11 cellular contexts compared by ENCODE assay signal in genomic region chr22:46764140-46764680, GRCh38. TPM values are rescaled to one million over a fixed set of nuclear protein-coding genes. Genes with fewer than 3 reads are reported as not detected.
DNase-seq lines count a peak whose midpoint lies in the region; ATAC-seq and TF ChIP-seq lines count a peak whose summit lies in the region.
"Had no signal": no experiment of that assay in that cellular context is flagged by ENCODE, and none has a peak within 500 bp of the region (broad histone marks: within the 10 kb centered on the region; RNA-seq: fewer than 3 reads in every experiment).

No MANE protein-coding gene starts in this region.

- H3K9me2 ChIP-seq in PC-9 (ENCODE audit: insufficient read depth), result no peaks in the 10 kb centered on the region

- H3K4me3 ChIP-seq in PC-9 (peak overlapping the region; percentile 94; the same call in 1 of the 2 replicates), endodermal cell (ENCODE audit: low read length) (peak overlapping the region; percentile 92)

- H3K9me3 ChIP-seq in PC-9 (ENCODE audit: insufficient read depth, low read depth), result no peaks in the 10 kb centered on the region
- no peaks in the 10 kb centered on the region for H3K9me3 ChIP-seq in endodermal cell (ENCODE audit: control insufficient read depth, low read length)
- H3K9me3 ChIP-seq: SJSA1 had no signal

- CTCF ChIA-PET in activated CD4-positive, alpha-beta T cell treated with anti-CD3 and anti-CD28 coated beads for 36 hours (lab: Charles Lee), result interaction anchor here (2.1 to 8.1 kb wide), 2 partner anchors 10 to 39 kb away, joined by 10 to 95 read pairs; no protein-coding TSS in a partner anchor
- CTCF ChIA-PET in PC-9 (lab: Charles Lee), result interaction anchor here (0.7 kb wide), 1 partner anchor 14 kb away, joined by 6 read pairs; no protein-coding TSS in a partner anchor

- no peak overlapping the region for H2AFZ ChIP-seq in PC-9

- peaks cover 36% of the 10 kb centered on the region for H4K20me1 ChIP-seq in PC-9 (ENCODE audit: insufficient read depth)

- BruUV-seq in PC-9 (replicated peaks; lab: Mats Ljungman, UMichigan), result no TSS peak

- peaks cover 82% of the 10 kb centered on the region for H3K79me2 ChIP-seq in PC-9 (ENCODE audit: low read depth)

- H3K4me2 ChIP-seq in PC-9, result peak overlapping the region; percentile 99

- H3K27me3 Mint-ChIP-seq in activated CD4-positive, alpha-beta T cell treated with anti-CD3 and anti-CD28 coated beads for 36 hours, result no peaks in the 10 kb centered on the region
- no peaks in the 10 kb centered on the region for H3K27me3 Mint-ChIP-seq in endodermal cell (ENCODE audit: insufficient read depth)

- H3K27ac ChIP-seq in PC-9 (no peak overlapping the region), endodermal cell (ENCODE audit: low read depth, low read length) (no peak overlapping the region)
- H3K27ac ChIP-seq: SJSA1 had no signal

- whole genome bisulfite sequencing in endodermal cell (ENCODE audit: insufficient coverage in 1 of 2, insufficient read length in 1 of 2), 2 experiments, result 86 to 92% methylated on average over 6 of the region's 6 CpGs

- H3K4me1 ChIP-seq in PC-9 (replicated peaks; ENCODE audit: insufficient read depth) (peaks cover 21% of the 10 kb centered on the region), endodermal cell (ENCODE audit: control insufficient read depth, insufficient read depth, low read length) (peaks cover 11% of the 10 kb centered on the region)

- peak overlapping the region; percentile 94 for H3K4me3 Mint-ChIP-seq in activated CD4-positive, alpha-beta T cell treated with anti-CD3 and anti-CD28 coated beads for 36 hours
- peak overlapping the region; percentile 99 for H3K4me3 Mint-ChIP-seq in endodermal cell
- peak overlapping the region; percentile 100 for H3K4me3 Mint-ChIP-seq in stimulated activated effector memory CD8-positive, alpha-beta T cell treated with anti-CD3 and anti-CD28 coated beads, Interleukin-12 subunit alpha, Interleukin-12 subunit beta, amount 100 ng/mL, for 72 hours

- no peak for DNase-seq in activated CD4-positive, alpha-beta T cell treated with anti-CD3 and anti-CD28 coated beads for 36 hours
- DNase-seq in activated CD4-positive, alpha-beta T cell treated with anti-CD3 and anti-CD28 coated beads, Interleukin-2, amount 50 U/mL, for 4 hours, result no peak
- DNase-seq in PC-9 (no peak), endodermal cell (no peak), NCI-H2227 treated with DMSO at 0.1 percent for 48 hours (lab: John Stamatoyannopoulos, UW) (no peak), NCI-H510A treated with DMSO at 0.1 percent for 48 hours (lab: John Stamatoyannopoulos, UW) (no peak)
- no peak for DNase-seq in stimulated activated effector memory CD8-positive, alpha-beta T cell treated with anti-CD3 and anti-CD28 coated beads, Interleukin-12 subunit alpha, Interleukin-12 subunit beta, amount 100 ng/mL, for 72 hours (ENCODE audit: low spot score in 2 of 2)
- DNase-seq: ACHN, NCI-H2081 had no signal

- H3K27me3 ChIP-seq in PC-9 (ENCODE audit: insufficient read depth, low read depth), result no peaks in the 10 kb centered on the region
- no peaks in the 10 kb centered on the region for H3K27me3 ChIP-seq in endodermal cell (ENCODE audit: control insufficient read depth, insufficient read depth, low read length, poor library complexity, severe bottlenecking)
- H3K27me3 ChIP-seq: SJSA1 had no signal

- intact Hi-C loops in activated CD4-positive, alpha-beta T cell treated with anti-CD3 and anti-CD28 coated beads for 36 hours (cut with DNase I, micrococcal nuclease), result no loop called here
- intact Hi-C loops in PC-9 (cut with micrococcal nuclease; ENCODE audit: unreplicated experiment), result no loop called here

- POLR2A ChIA-PET in activated CD4-positive, alpha-beta T cell treated with anti-CD3 and anti-CD28 coated beads for 36 hours (lab: Charles Lee), result no interaction called here
- POLR2A ChIA-PET in PC-9 (lab: Charles Lee; ENCODE audit: unreplicated experiment), result no interaction called here

- H3K9me3 Mint-ChIP-seq in activated CD4-positive, alpha-beta T cell treated with anti-CD3 and anti-CD28 coated beads for 36 hours (ENCODE audit: low read depth), result no peaks in the 10 kb centered on the region
- H3K9me3 Mint-ChIP-seq in endodermal cell, result no peaks in the 10 kb centered on the region
- no peaks in the 10 kb centered on the region for H3K9me3 Mint-ChIP-seq in stimulated activated effector memory CD8-positive, alpha-beta T cell treated with anti-CD3 and anti-CD28 coated beads, Interleukin-12 subunit alpha, Interleukin-12 subunit beta, amount 100 ng/mL, for 72 hours

- no peak overlapping the region for H3K9ac ChIP-seq in endodermal cell (ENCODE audit: extremely low read depth, low read length, poor library complexity, severe bottlenecking)

- ATAC-seq in activated CD4-positive, alpha-beta T cell treated with anti-CD3 and anti-CD28 coated beads for 36 hours, result no peak
- ATAC-seq in stimulated activated effector memory CD8-positive, alpha-beta T cell treated with anti-CD3 and anti-CD28 coated beads, Interleukin-12 subunit alpha, Interleukin-12 subunit beta, amount 100 ng/mL, for 72 hours, result no peak
- ATAC-seq in esophagus mucosa, result no peak

- TF ChIP-seq CTCF in PC-9 (conservative IDR thresholded peaks at IDR 0.05) (no peak), endodermal cell (conservative IDR thresholded peaks at IDR 0.05) (no peak)

- H3F3A ChIP-seq in PC-9 (ENCODE audit: insufficient read depth, low read depth), result peaks cover 28% of the 10 kb centered on the region; the same call in 1 of the 2 replicates

- H3K27ac Mint-ChIP-seq in activated CD4-positive, alpha-beta T cell treated with anti-CD3 and anti-CD28 coated beads for 36 hours, result peak overlapping the region; percentile 99
- H3K27ac Mint-ChIP-seq in endodermal cell, result peak overlapping the region; percentile 65
- H3K27ac Mint-ChIP-seq in stimulated activated effector memory CD8-positive, alpha-beta T cell treated with anti-CD3 and anti-CD28 coated beads, Interleukin-12 subunit alpha, Interleukin-12 subunit beta, amount 100 ng/mL, for 72 hours, result peak overlapping the region; percentile 99

- H3K4me1 Mint-ChIP-seq in activated CD4-positive, alpha-beta T cell treated with anti-CD3 and anti-CD28 coated beads for 36 hours, result peaks cover 62% of the 10 kb centered on the region
- H3K4me1 Mint-ChIP-seq in endodermal cell, result peaks cover 30% of the 10 kb centered on the region
- peaks cover 70% of the 10 kb centered on the region for H3K4me1 Mint-ChIP-seq in stimulated activated effector memory CD8-positive, alpha-beta T cell treated with anti-CD3 and anti-CD28 coated beads, Interleukin-12 subunit alpha, Interleukin-12 subunit beta, amount 100 ng/mL, for 72 hours

- peaks cover 29% of the 10 kb centered on the region for H3K36me3 Mint-ChIP-seq in activated CD4-positive, alpha-beta T cell treated with anti-CD3 and anti-CD28 coated beads for 36 hours (ENCODE audit: low read depth)
- H3K36me3 Mint-ChIP-seq in endodermal cell (ENCODE audit: low read depth), result peaks cover 15% of the 10 kb centered on the region
- H3K36me3 Mint-ChIP-seq in stimulated activated effector memory CD8-positive, alpha-beta T cell treated with anti-CD3 and anti-CD28 coated beads, Interleukin-12 subunit alpha, Interleukin-12 subunit beta, amount 100 ng/mL, for 72 hours, result peaks cover 74% of the 10 kb centered on the region

- H3K36me3 ChIP-seq in PC-9 (ENCODE audit: low read depth), result no peaks in the 10 kb centered on the region
- H3K36me3 ChIP-seq in endodermal cell (ENCODE audit: control insufficient read depth, insufficient read depth, low read length), result peaks cover 14% of the 10 kb centered on the region

RNA-seq across cellular contexts. Expression of gene TBC1D22A, which starts 1.8 kb away (rescaled TPM):
- 10 to 100 TPM; 36.0 to 38.0 TPM for total RNA-seq in activated CD4-positive, alpha-beta T cell treated with anti-CD3 and anti-CD28 coated beads for 36 hours
- 40.3 and 41.4 TPM in 2 replicates for total RNA-seq in PC-9 (2021)
- total RNA-seq in endodermal cell, result 10 to 100 TPM; 21.0 to 27.9 TPM
- 11.4 TPM for polyA plus RNA-seq in endodermal cell (2013, experiment 1 of 2)
- 11.7 TPM for polyA plus RNA-seq in endodermal cell (2013, experiment 2 of 2)
- 21.4 TPM for total RNA-seq in esophagus mucosa

RNA-seq across cellular contexts. Expression of gene CERK, which starts 26.2 kb away (rescaled TPM):
- 10 to 100 TPM; 27.0 to 32.8 TPM for total RNA-seq in activated CD4-positive, alpha-beta T cell treated with anti-CD3 and anti-CD28 coated beads for 36 hours
- 24.9 and 25.9 TPM in 2 replicates for total RNA-seq in PC-9 (2021)
- 10 to 100 TPM; 54.9 to 57.6 TPM for total RNA-seq in endodermal cell
- polyA plus RNA-seq in endodermal cell (2013, experiment 1 of 2), result 63.5 TPM
- polyA plus RNA-seq in endodermal cell (2013, experiment 2 of 2), result 60.5 TPM
- total RNA-seq in esophagus mucosa, result 21.9 TPM
